ENCODE assay signal across 25 cellular contexts in genomic region chr12:55806982-55807381, GRCh38. TPM values are rescaled to one million over a fixed set of nuclear protein-coding genes. Genes with fewer than 3 reads are reported as not detected.
"Had no signal": no experiment of that assay in that cellular context is flagged by ENCODE, and none has a peak within 500 bp of the region (broad histone marks: within the 10 kb centered on the region; RNA-seq: fewer than 3 reads in every experiment).

No MANE protein-coding gene starts in this region.

- H3K27ac ChIP-seq: SJSA1, SK-N-MC had no signal

- DNase-seq: KBM-7, MV-4-11, NCI-H1092, NCI-H1105 treated with DMSO at 0.1 percent for 48 hours, NCI-H1417 treated with DMSO at 0.1 percent for 48 hours, NCI-H146, NCI-H1694 treated with DMSO at 0.1 percent for 48 hours, NCI-H1930, NCI-H2081, NCI-H2107, NCI-H2227 treated with DMSO at 0.1 percent for 48 hours, NCI-H524 treated with DMSO at 0.1 percent for 48 hours, NCI-H69, NCI-H774, Right ventricle myocardium superior, RPMI8226, SIG-M5, SW 1271, T-cell had no signal

- H3K27me3 ChIP-seq: SJSA1 had no signal

- H3K9me3 ChIP-seq: SJSA1 had no signal

- FAIRE-seq: RCC 7860 had no signal

- H3K4me3 Mint-ChIP-seq: IgD-negative memory B cell, T-cell had no signal

- H3K27me3 Mint-ChIP-seq: IgD-negative memory B cell, T-cell had no signal

- H3K4me3 ChIP-seq: SJSA1, SK-N-MC had no signal

- ATAC-seq: T-cell had no signal

- H3K4me1 ChIP-seq: SJSA1 had no signal

- H3K27ac Mint-ChIP-seq: IgD-negative memory B cell, T-cell had no signal

RNA-seq across cellular contexts. Expression of gene MMP19, which starts 35.8 kb away (rescaled TPM):
- total RNA-seq: HT-29, NCI-H460, T-cell had no signal
- polyA plus RNA-seq: IgD-negative memory B cell had no signal
